9 cellular contexts compared by ENCODE assay signal in the genomic region with DNA sequence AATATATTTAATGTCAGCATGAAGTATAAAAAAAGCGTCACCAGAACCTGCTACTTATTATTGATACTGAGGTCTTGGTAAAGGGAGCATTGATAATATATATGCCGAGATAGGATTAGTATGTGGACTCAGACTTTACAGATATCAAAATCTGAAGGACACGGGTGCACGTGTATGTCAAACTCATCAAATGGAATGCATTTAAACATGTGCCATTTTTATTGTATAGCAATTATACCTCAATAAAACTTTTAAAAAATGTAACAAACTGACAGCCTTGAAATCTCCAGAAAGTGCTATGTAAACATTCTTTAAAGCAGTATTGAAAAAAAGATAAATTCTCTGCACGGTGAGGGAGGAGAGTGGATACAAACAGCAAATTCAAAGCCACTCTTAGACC.
A peak's percentile ranks its signal among the peaks of the same experiment; 100 is the strongest.
DNase-seq lines count a peak whose midpoint lies in the region; ATAC-seq, FAIRE-seq and TF ChIP-seq lines count a peak whose summit lies in the region.
"Had no signal": no experiment of that assay in that cellular context is flagged by ENCODE, and none has a peak within 500 bp of the region (broad histone marks: within the 10 kb centered on the region; RNA-seq: fewer than 3 reads in every experiment).

No MANE protein-coding gene starts in this region.

- no peaks in the 10 kb centered on the region for H3K9me3 Mint-ChIP-seq in Calu3 (ENCODE audit: low read depth, unreplicated experiment)

- TF ChIP-seq CTCF in Calu3 (IDR thresholded peaks at IDR 0.05; ENCODE audit: unreplicated experiment): no peak
- no peak for TF ChIP-seq CTCF in PC-3 (conservative IDR thresholded peaks at IDR 0.05; ENCODE audit: low read depth, low read length)
- TF ChIP-seq CTCF in pancreas (IDR thresholded peaks at IDR 0.05): no peak

- 0 out of 2 replicates have a peak, but pooled peaks cover 3% of the 10 kb centered on the region for H4K20me1 ChIP-seq in PC-3 (ENCODE audit: low read length)

- H3K4me1 ChIP-seq in PC-3 (ENCODE audit: insufficient read depth, low read length) (peaks cover 20% of the 10 kb centered on the region), esophagus (ENCODE audit: control insufficient read depth in 2 of 2, insufficient read depth in 2 of 2, low read length in 1 of 2) (no peaks in the 10 kb centered on the region), pancreas (peaks cover 0 to 5% (median 0%) of the 10 kb centered on the region in 3 donors)

- peaks cover 6% of the 10 kb centered on the region for H3K4me1 Mint-ChIP-seq in Calu3 (ENCODE audit: low read depth, unreplicated experiment)

- no peaks in the 10 kb centered on the region for H3K9me2 ChIP-seq in PC-3 (replicated peaks; ENCODE audit: low read length)

- no peak overlapping the region for H3K27ac Mint-ChIP-seq in Calu3 (ENCODE audit: unreplicated experiment)

- H3K27me3 ChIP-seq in PC-3 (ENCODE audit: low read length): no peaks in the 10 kb centered on the region
- H3K27me3 ChIP-seq in esophagus (ENCODE audit: control insufficient read depth in 1 of 2, insufficient read depth in 2 of 2, low read length in 2 of 2): no peaks in the 10 kb centered on the region
- no peaks in the 10 kb centered on the region for H3K27me3 ChIP-seq in pancreas

- H3K4me3 ChIP-seq in PC-3 (ENCODE audit: low read length) (peak overlapping the region; percentile 91), esophagus (ENCODE audit: low read depth in 1 of 2, low read length in 2 of 2) (peak overlapping the region; percentile 95 to 100), pancreas (peak overlapping the region; percentile 70 to 98 (median 96))

- no peak for FAIRE-seq in pancreas (lab: Jason Lieb, UNC)

- ATAC-seq in PC-3 (no peak), pancreas (no peak), HG03521 (IDR thresholded peaks at IDR 0.05; ENCODE audit: unreplicated experiment) (no peak), GM21423 (IDR thresholded peaks at IDR 0.05; ENCODE audit: unreplicated experiment) (no peak)

- POLR2A ChIA-PET in PC-3 (lab: Charles Lee; ENCODE audit: unreplicated experiment): interaction anchor here (0.5 kb wide), 1 partner anchor 1556 kb away, joined by 3 read pairs; no protein-coding TSS in a partner anchor

- no peaks in the 10 kb centered on the region for H3F3A ChIP-seq in PC-3 (ENCODE audit: low read length, unreplicated experiment)

- H3K36me3 Mint-ChIP-seq in Calu3 (ENCODE audit: insufficient read depth, unreplicated experiment): peaks cover 15% of the 10 kb centered on the region

- H3K27ac ChIP-seq in PC-3 (ENCODE audit: low read length) (no peak overlapping the region), esophagus (ENCODE audit: low read depth in 2 of 2, low read length in 1 of 2) (no peak overlapping the region), pancreas (peak overlapping the region in 1 of 4 donors; percentile 16)

- CTCF ChIA-PET in Calu3 (lab: Charles Lee): no interaction called here
- CTCF ChIA-PET in PC-3 (lab: Charles Lee): no interaction called here

- 15 to 18% methylated on average over 5 of the region's 5 CpGs for WGBS in esophagus, 2 donors
- 8 to 10% methylated on average over 5 of the region's 5 CpGs for WGBS in pancreas, 2 donors

- H2AFZ ChIP-seq in PC-3 (ENCODE audit: low read length): peak overlapping the region; percentile 95

- H3K9ac ChIP-seq in PC-3 (ENCODE audit: low read length): peak overlapping the region; percentile 80

- BruUV-seq in Calu3 (replicated peaks; lab: Mats Ljungman, UMichigan) (no TSS peak), PC-3 (replicated peaks; lab: Mats Ljungman, UMichigan) (no TSS peak)

- H3K79me2 ChIP-seq in PC-3 (ENCODE audit: low read length): peaks cover 54% of the 10 kb centered on the region

- H3K9me3 ChIP-seq in PC-3 (ENCODE audit: low read length) (no peaks in the 10 kb centered on the region), esophagus (ENCODE audit: control insufficient read depth in 2 of 2, insufficient read depth in 1 of 2, low read depth in 1 of 2, low read length in 1 of 2) (no peaks in the 10 kb centered on the region), pancreas (no peaks in the 10 kb centered on the region)

- no peaks in the 10 kb centered on the region for H3K27me3 Mint-ChIP-seq in Calu3 (ENCODE audit: unreplicated experiment)

- DNase-seq in Calu3 (no peak), PC-3 (no peak), pancreas (no peak), NCI-H510A treated with DMSO at 0.1 percent for 48 hours (lab: John Stamatoyannopoulos, UW) (no peak), HT-29 (ENCODE audit: low spot score) (no peak)
- DNase-seq: foreskin melanocyte had no signal

- H3K4me3 Mint-ChIP-seq in Calu3 (ENCODE audit: low read depth, unreplicated experiment): peak overlapping the region; percentile 89

- H3K36me3 ChIP-seq in PC-3 (ENCODE audit: low read depth, low read length) (no peaks in the 10 kb centered on the region), esophagus (ENCODE audit: control insufficient read depth in 2 of 2, insufficient read depth in 2 of 2, low read length in 1 of 2) (no peaks in the 10 kb centered on the region), pancreas (no peaks in the 10 kb centered on the region)

- intact Hi-C loops in Calu3 (cut with micrococcal nuclease; ENCODE audit: unreplicated experiment) (no loop called here), PC-3 (cut with micrococcal nuclease) (no loop called here), pancreas (cut with DNase I) (no loop called here)

- peak overlapping the region; percentile 87 for H3K4me2 ChIP-seq in PC-3 (ENCODE audit: low read length)
